In genomic region chr14:72754949-72755348, GRCh38 we compare ENCODE assay signal across 31 cellular contexts.
"Had no signal": no experiment of that assay in that cellular context is flagged by ENCODE, and none has a peak within 500 bp of the region (broad histone marks: within the 10 kb centered on the region; RNA-seq: fewer than 3 reads in every experiment).

No MANE protein-coding gene starts in this region.

- DNase-seq: activated B cell treated with CpG ODN at 0.5 μM for 24 hours; activated CD4-positive, alpha-beta memory T cell treated with anti-CD3 and anti-CD28 coated beads, Interleukin-2, amount 10 ng/mL, durations not matched to agents 7 days and 5 days; activated CD4-positive, alpha-beta T cell treated with anti-CD3 and anti-CD28 coated beads for 36 hours; activated CD4-positive, alpha-beta T cell treated with anti-CD3 and anti-CD28 coated beads, Interleukin-2, amount 10 ng/mL, durations not matched to agents 7 days and 5 days; activated CD4-positive, alpha-beta T cell treated with anti-CD3 and anti-CD28 coated beads, Interleukin-2, amount 50 U/mL, for 4 hours; activated CD8-positive, alpha-beta memory T cell treated with anti-CD3 and anti-CD28 coated beads, Interleukin-2, amount 50 U/mL, for 48 hours; activated gamma-delta T cell; activated naive CD4-positive, alpha-beta T cell; activated naive CD4-positive, alpha-beta T cell treated with anti-CD3 and anti-CD28 coated beads, Interleukin-2, amount 10 ng/mL, durations not matched to agents 7 days and 5 days; activated naive CD8-positive, alpha-beta T cell treated with anti-CD3 and anti-CD28 coated beads, Interleukin-2, amount 10 ng/mL, durations not matched to agents 7 days and 5 days; activated T-cell treated with anti-CD3 and anti-CD28 coated beads for 4 hours; activated T-cell treated with anti-CD3 and anti-CD28 coated beads, Interleukin-2, amount 50 U/mL, for 24 hours; activated T-cell treated with anti-CD3 and anti-CD28 coated beads, Interleukin-2, amount 50 U/mL, for 72 hours; brain microvascular endothelial cell; cortex of kidney; dermis blood vessel endothelial cell; effector CD4-positive, alpha-beta T cell; effector memory CD8-positive, alpha-beta T cell; erythroblast; esophagus squamous epithelium; foreskin melanocyte; heart right ventricle; T-helper 1 cell; T-helper 17 cell; T1000; WERI-Rb-1 had no signal

- H3K27ac ChIP-seq: ascending aorta, brain microvascular endothelial cell, esophagus squamous epithelium, gastroesophageal sphincter, heart right ventricle, WERI-Rb-1 had no signal

- H3K4me1 ChIP-seq: ascending aorta, esophagus squamous epithelium, gastroesophageal sphincter had no signal

- ATAC-seq: activated CD4-positive, alpha-beta T cell treated with anti-CD3 and anti-CD28 coated beads for 36 hours; activated CD4-positive, CD25-positive, alpha-beta regulatory T cell treated with anti-CD3 and anti-CD28 coated beads, Interleukin-2, amount 50 U/mL, for 24 hours; activated naive CD4-positive, alpha-beta T cell treated with anti-CD3 and anti-CD28 coated beads, Interleukin-2, amount 50 U/mL, for 72 hours; activated T-cell treated with anti-CD3 and anti-CD28 coated beads, Interleukin-2, amount 50 U/mL, for 72 hours; effector memory CD8-positive, alpha-beta T cell; gastroesophageal sphincter; heart right ventricle; T-helper 17 cell had no signal

- H3K4me3 ChIP-seq: ascending aorta, esophagus squamous epithelium, gastroesophageal sphincter, heart right ventricle had no signal

- H3K36me3 ChIP-seq: ascending aorta, brain microvascular endothelial cell, esophagus squamous epithelium, gastroesophageal sphincter, WERI-Rb-1 had no signal

- FAIRE-seq: bronchial epithelial cell had no signal

- H3K27me3 ChIP-seq: ascending aorta, brain microvascular endothelial cell, esophagus squamous epithelium, gastroesophageal sphincter, heart right ventricle had no signal
